ENCODE assay signal across 7 cellular contexts in genomic region chr18:45621068-45621511, GRCh38. TPM values are rescaled to one million over a fixed set of nuclear protein-coding genes. Genes with fewer than 3 reads are reported as not detected.
DNase-seq lines count a peak whose midpoint lies in the region; ATAC-seq, FAIRE-seq and TF ChIP-seq lines count a peak whose summit lies in the region.

No MANE protein-coding gene starts in this region.

- no peak overlapping the region for H2AFZ ChIP-seq in endothelial cell of umbilical vein (ENCODE audit: low read depth, low read length)

- H3K79me2 ChIP-seq in endothelial cell of umbilical vein (ENCODE audit: control insufficient read depth, insufficient read depth, low read length), result no peaks in the 10 kb centered on the region

- DNase-seq in GM12865 (ENCODE audit: low read depth), result peak; percentile 48
- DNase-seq in NCI-H2196 (lab: John Stamatoyannopoulos, UW; ENCODE audit: unreplicated experiment), result peak; percentile 47
- DNase-seq in activated CD4-positive, alpha-beta T cell treated with anti-CD3 and anti-CD28 coated beads, Interleukin-2, amount 10 ng/mL, durations not matched to agents 7 days and 5 days, result peak; percentile 52
- peak; percentile 41 for DNase-seq in endothelial cell of umbilical vein (ENCODE audit: low read depth, low spot score)
- peak; percentile 49 for DNase-seq in neural crest cell (ENCODE audit: low read depth, low spot score)
- no peak for DNase-seq in type B pancreatic cell (ENCODE audit: extremely low spot score, unreplicated experiment)

- FAIRE-seq in endothelial cell of umbilical vein (lab: Jason Lieb, UNC), result peak; percentile 89

- peak; percentile 75 for ATAC-seq in HG02798 (IDR thresholded peaks at IDR 0.05; ENCODE audit: poor library complexity, unreplicated experiment)

- no peaks in the 10 kb centered on the region for H3K9me1 ChIP-seq in endothelial cell of umbilical vein (replicated peaks; ENCODE audit: control insufficient read depth, extremely low read depth, insufficient read depth, low read length)

- dilution Hi-C loops in endothelial cell of umbilical vein (cut with MboI; ENCODE audit: extremely low pct_ligation_motif_present, low sequenced_read_pairs), result no loop called here

- no peak overlapping the region for H3K27ac Mint-ChIP-seq in activated CD4-positive, alpha-beta T cell treated with anti-CD3 and anti-CD28 coated beads, Interleukin-2, amount 10 ng/mL, durations not matched to agents 7 days and 5 days
- peak overlapping the region; percentile 47 for H3K27ac Mint-ChIP-seq in neural crest cell (ENCODE audit: unreplicated experiment)
- H3K27ac Mint-ChIP-seq in type B pancreatic cell, result peak overlapping the region; percentile 41

- H3K4me2 ChIP-seq in endothelial cell of umbilical vein (ENCODE audit: insufficient read depth, low read length), result no peak overlapping the region

- H3K9me3 Mint-ChIP-seq in activated CD4-positive, alpha-beta T cell treated with anti-CD3 and anti-CD28 coated beads, Interleukin-2, amount 10 ng/mL, durations not matched to agents 7 days and 5 days, result no peaks in the 10 kb centered on the region
- H3K9me3 Mint-ChIP-seq in neural crest cell (no peaks in the 10 kb centered on the region), type B pancreatic cell (peaks cover 8% of the 10 kb centered on the region)

- BruUV-seq in endothelial cell of umbilical vein (replicated peaks; lab: Mats Ljungman, UMichigan), result no TSS peak

- no peak overlapping the region for H3K4me3 Mint-ChIP-seq in activated CD4-positive, alpha-beta T cell treated with anti-CD3 and anti-CD28 coated beads, Interleukin-2, amount 10 ng/mL, durations not matched to agents 7 days and 5 days
- H3K4me3 Mint-ChIP-seq in neural crest cell (no peak overlapping the region), type B pancreatic cell (no peak overlapping the region)

- intact Hi-C loops in endothelial cell of umbilical vein (cut with micrococcal nuclease), result loop anchor here (1.0 to 5.0 kb wide), 3 partner anchors 260 to 1999 kb away; no protein-coding TSS in a partner anchor

- no peaks in the 10 kb centered on the region for H3K36me3 ChIP-seq in endothelial cell of umbilical vein (ENCODE audit: control insufficient read depth in 2 of 2, extremely low read depth in 1 of 2, insufficient read depth in 2 of 2, low read length in 2 of 2)

- H3K36me3 Mint-ChIP-seq in activated CD4-positive, alpha-beta T cell treated with anti-CD3 and anti-CD28 coated beads, Interleukin-2, amount 10 ng/mL, durations not matched to agents 7 days and 5 days (ENCODE audit: low read depth), result no peaks in the 10 kb centered on the region
- no peaks in the 10 kb centered on the region for H3K36me3 Mint-ChIP-seq in neural crest cell (ENCODE audit: low read depth)
- no peaks in the 10 kb centered on the region for H3K36me3 Mint-ChIP-seq in type B pancreatic cell

- no peaks in the 10 kb centered on the region for H4K20me1 ChIP-seq in endothelial cell of umbilical vein (replicated peaks; ENCODE audit: control insufficient read depth, extremely low read depth, insufficient read depth, low read length)

- peaks cover 14% of the 10 kb centered on the region for H3K27me3 Mint-ChIP-seq in activated CD4-positive, alpha-beta T cell treated with anti-CD3 and anti-CD28 coated beads, Interleukin-2, amount 10 ng/mL, durations not matched to agents 7 days and 5 days
- H3K27me3 Mint-ChIP-seq in neural crest cell (ENCODE audit: low read depth) (peaks cover 3% of the 10 kb centered on the region), type B pancreatic cell (peaks cover 30% of the 10 kb centered on the region)

- no peak overlapping the region for H3K9ac ChIP-seq in endothelial cell of umbilical vein (replicated peaks; ENCODE audit: extremely low read depth, insufficient read depth, low read length)

- POLR2A ChIA-PET in activated CD4-positive, alpha-beta T cell treated with anti-CD3 and anti-CD28 coated beads, Interleukin-2, amount 10 ng/mL, durations not matched to agents 7 days and 5 days (lab: Charles Lee), result no interaction called here
- POLR2A ChIA-PET in endothelial cell of umbilical vein (lab: Charles Lee), result no interaction called here

- no peaks in the 10 kb centered on the region for H3K9me3 ChIP-seq in endothelial cell of umbilical vein (replicated peaks; ENCODE audit: control insufficient read depth, insufficient read depth, low read length)

- no peak overlapping the region for H3K27ac ChIP-seq in endothelial cell of umbilical vein (ENCODE audit: insufficient read depth, low read depth, low read length)

- peaks cover 2% of the 10 kb centered on the region in 2 experiments for H3K27me3 ChIP-seq in endothelial cell of umbilical vein (ENCODE audit: control insufficient read depth in 2 of 2, insufficient read depth in 2 of 2, low read length in 2 of 2)

- CTCF ChIA-PET in activated CD4-positive, alpha-beta T cell treated with anti-CD3 and anti-CD28 coated beads, Interleukin-2, amount 10 ng/mL, durations not matched to agents 7 days and 5 days (lab: Charles Lee), result interaction anchor here (0.6 to 1.0 kb wide), 4 partner anchors 12 to 317 kb away, joined by 3 to 5 read pairs (median 3); no protein-coding TSS in a partner anchor
- CTCF ChIA-PET in endothelial cell of umbilical vein (lab: Charles Lee), result interaction anchor here (0.6 to 2.7 kb wide), 10 partner anchors 9 to 453 kb away, joined by 3 to 16 read pairs (median 5); no protein-coding TSS in a partner anchor

- H3K4me1 Mint-ChIP-seq in activated CD4-positive, alpha-beta T cell treated with anti-CD3 and anti-CD28 coated beads, Interleukin-2, amount 10 ng/mL, durations not matched to agents 7 days and 5 days, result no peaks in the 10 kb centered on the region
- H3K4me1 Mint-ChIP-seq in neural crest cell, result peaks cover 10% of the 10 kb centered on the region
- peaks cover 12% of the 10 kb centered on the region for H3K4me1 Mint-ChIP-seq in type B pancreatic cell (ENCODE audit: unreplicated experiment)

- TF ChIP-seq POLR2A in endothelial cell of umbilical vein (IDR thresholded peaks at IDR 0.05; ENCODE audit: low read depth, low read length), result no peak

- TF ChIP-seq CTCF in GM12865 (IDR thresholded peaks at IDR 0.05; ENCODE audit: insufficient read depth, low read depth, low read length, missing control alignments), result peak; percentile 94
- TF ChIP-seq CTCF in endothelial cell of umbilical vein (IDR thresholded peaks at IDR 0.05; ENCODE audit: extremely low read depth in 1 of 2, insufficient read depth in 1 of 2, low read depth in 1 of 2, low read length in 2 of 2), result peak; percentile 81 to 89
- peak; percentile 85 for TF ChIP-seq CTCF in neural crest cell (conservative IDR thresholded peaks at IDR 0.05)
- TF ChIP-seq CTCF in type B pancreatic cell (conservative IDR thresholded peaks at IDR 0.05), result peak; percentile 90

- H3K4me3 ChIP-seq in GM12865 (ENCODE audit: low read depth, low read length), result no peak overlapping the region
- no peak overlapping the region for H3K4me3 ChIP-seq in endothelial cell of umbilical vein (replicated peaks in 1 of 3; ENCODE audit: insufficient read depth in 1 of 3, low read depth in 1 of 3, low read length in 3 of 3)

- H3K4me1 ChIP-seq in endothelial cell of umbilical vein (ENCODE audit: control insufficient read depth, extremely low read depth, insufficient read depth, low read length), result no peaks in the 10 kb centered on the region

TF ChIP-seq in endothelial cell of umbilical vein, 7 proteins besides CTCF, POLR2A, EP300 and RAD21:
- no peak for TF ChIP-seq MAX (IDR thresholded peaks at IDR 0.05; ENCODE audit: insufficient read depth, insufficient read length)
- TF ChIP-seq MYC (IDR thresholded peaks at IDR 0.05; ENCODE audit: low read depth, low read length), result no peak
- no peak for TF ChIP-seq FOS (IDR thresholded peaks at IDR 0.05; ENCODE audit: borderline replicate concordance, insufficient read depth, low read length)
- no peak for TF ChIP-seq EZH2 (IDR thresholded peaks at IDR 0.05; ENCODE audit: borderline replicate concordance, low read depth, low read length, severe bottlenecking)
- TF ChIP-seq GATA2 (IDR thresholded peaks at IDR 0.05; ENCODE audit: insufficient read depth, insufficient read length, low read depth, low read length), result no peak
- TF ChIP-seq POLR2AphosphoS5 (IDR thresholded peaks at IDR 0.05; ENCODE audit: insufficient read depth, low read depth, low read length), result no peak
- TF ChIP-seq JUN (IDR thresholded peaks at IDR 0.05; ENCODE audit: borderline replicate concordance, insufficient read depth, insufficient read length, low read depth), result no peak
TF ChIP-seq in endothelial cell of umbilical vein: peak in this region for 0.

RNA-seq across cellular contexts. Expression of gene SLC14A2, which starts 5.8 kb away (rescaled TPM):
- total RNA-seq in activated CD4-positive, alpha-beta T cell treated with anti-CD3 and anti-CD28 coated beads, Interleukin-2, amount 10 ng/mL, durations not matched to agents 7 days and 5 days, result under 1 TPM; 0.10 to 0.12 TPM
- total RNA-seq in endothelial cell of umbilical vein (not detected in 2 replicates), neural crest cell (not detected in 2 replicates), type B pancreatic cell (ENCODE audit: low replicate concordance) (1.5 and 5.7 TPM in 2 replicates)
- 0.01 and 0.02 TPM in 2 replicates for polyA plus RNA-seq in endothelial cell of umbilical vein
- not detected in 2 replicates for polyA plus RNA-seq in endothelial cell of umbilical vein (2011; cell fraction: cytosol; rRNA removed)
- polyA plus RNA-seq in endothelial cell of umbilical vein (2011; cell fraction: nucleus; rRNA removed), result not detected in 2 replicates
- not detected in 2 replicates for polyA plus RNA-seq in endothelial cell of umbilical vein (2012)
- not detected in 2 replicates for polyA minus RNA-seq in endothelial cell of umbilical vein
- not detected for polyA minus RNA-seq in endothelial cell of umbilical vein (2011; cell fraction: cytosol; rRNA and poly(A)+ RNA removed)
- polyA minus RNA-seq in endothelial cell of umbilical vein (2011; cell fraction: nucleus; rRNA and poly(A)+ RNA removed), result not detected in 2 replicates
